Comparison of ENCODE assay signal across 14 cellular contexts in the genomic region with DNA sequence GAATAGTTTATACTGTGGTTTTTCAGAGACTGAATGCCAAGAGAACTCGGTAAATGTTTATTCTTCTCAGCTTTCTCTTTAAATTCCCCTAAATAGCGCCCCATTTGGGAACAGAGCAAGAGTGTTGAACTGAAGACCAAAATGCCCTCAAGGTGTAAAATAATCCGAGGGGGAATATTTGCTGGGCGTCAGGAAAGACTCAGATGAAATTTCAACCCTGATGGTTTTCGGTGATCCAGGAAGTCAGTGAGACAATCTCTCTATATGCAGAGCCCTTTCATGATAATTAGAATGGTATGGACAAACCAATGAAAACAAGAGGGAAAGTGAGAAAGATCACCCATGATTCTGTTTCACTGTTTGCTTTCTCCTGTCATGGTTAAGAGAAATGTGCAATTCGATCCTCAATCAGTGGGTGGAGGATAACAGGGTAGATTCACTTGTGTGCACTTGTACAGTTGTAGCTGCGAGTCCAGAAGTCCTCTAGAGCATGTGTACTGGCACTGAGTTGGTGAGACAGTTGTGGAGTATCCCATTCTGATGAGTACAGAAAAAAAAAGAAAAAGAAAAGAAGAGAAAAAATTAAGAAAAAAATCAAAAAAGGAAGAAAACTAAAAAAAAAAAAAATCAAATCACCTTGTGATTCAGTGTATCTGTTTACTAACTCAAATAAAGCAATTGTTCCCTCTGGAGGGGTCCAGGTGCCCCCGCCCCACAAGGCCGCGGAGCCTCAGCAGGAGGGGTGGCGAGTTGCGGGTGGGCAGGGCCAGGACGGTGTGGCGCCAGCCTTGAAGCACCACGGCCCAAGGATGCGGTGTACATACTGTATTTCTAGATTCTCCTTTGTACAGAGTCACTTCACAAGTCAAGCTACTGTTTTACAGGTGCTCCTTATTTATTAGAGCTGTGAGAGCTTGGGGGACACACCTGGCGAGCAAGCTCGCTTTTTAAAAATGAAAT.
DNase-seq lines count a peak whose midpoint lies in the region; ATAC-seq and TF ChIP-seq lines count a peak whose summit lies in the region.
"Had no signal": no experiment of that assay in that cellular context is flagged by ENCODE, and none has a peak within 500 bp of the region (broad histone marks: within the 10 kb centered on the region; RNA-seq: fewer than 3 reads in every experiment).

No MANE protein-coding gene starts in this region.

- no peak for TF ChIP-seq CTCF in SK-N-SH (IDR thresholded peaks at IDR 0.05)
- TF ChIP-seq CTCF in activated B cell treated with CpG ODN at 0.5 μM for 24 hours (IDR thresholded peaks at IDR 0.05), result no peak
- TF ChIP-seq CTCF in progenitor cell of endocrine pancreas (IDR thresholded peaks at IDR 0.05; ENCODE audit: unreplicated experiment), result no peak

- H3K9me2 ChIP-seq in SK-N-SH, result no peaks in the 10 kb centered on the region

- TF ChIP-seq RAD21 in SK-N-SH (IDR thresholded peaks at IDR 0.05; ENCODE audit: low read length), result no peak

- H3F3A ChIP-seq in SK-N-SH (replicated peaks; ENCODE audit: insufficient read depth), result no peaks in the 10 kb centered on the region

- intact Hi-C loops in activated B cell treated with CpG ODN at 0.5 μM for 24 hours (cut with micrococcal nuclease), result loop anchor here (1.0 to 10.0 kb wide), 9 partner anchors 10 to 632 kb away; a partner anchor contains a TSS

- no peak overlapping the region for H3K9ac ChIP-seq in SK-N-SH

- H3K36me3 Mint-ChIP-seq in activated B cell treated with CpG ODN at 0.5 μM for 24 hours (ENCODE audit: low read depth) (no peaks in the 10 kb centered on the region), progenitor cell of endocrine pancreas (ENCODE audit: insufficient read depth) (peaks cover 6% of the 10 kb centered on the region)

- H3K4me2 ChIP-seq in SK-N-SH, result no peak overlapping the region
- H3K4me2 ChIP-seq: A549 had no signal

- no peaks in the 10 kb centered on the region for H3K27me3 ChIP-seq in SK-N-SH (ENCODE audit: insufficient read depth)
- H3K27me3 ChIP-seq: tibial artery had no signal

- H3K9me3 ChIP-seq in SK-N-SH, result no peaks in the 10 kb centered on the region
- H3K9me3 ChIP-seq: A549, HAP-1, tibial artery had no signal

- H3K79me2 ChIP-seq in SK-N-SH (ENCODE audit: insufficient read depth), result no peaks in the 10 kb centered on the region

- H4K20me1 ChIP-seq in SK-N-SH (ENCODE audit: insufficient read depth), result no peaks in the 10 kb centered on the region

- no peak overlapping the region for H3K4me3 ChIP-seq in SK-N-SH (ENCODE audit: low read depth in 2 of 2, low read length in 1 of 2)
- H3K4me3 ChIP-seq: A549, HAP-1, tibial artery had no signal

- peaks cover 0 to 47% of the 10 kb centered on the region in 2 experiments; a peak in 2 of 4 replicates for H3K4me1 ChIP-seq in SK-N-SH (ENCODE audit: control insufficient read depth in 1 of 2, insufficient read depth in 2 of 2, low read depth in 1 of 2, low read length in 1 of 2)
- H3K4me1 ChIP-seq: A549, tibial artery had no signal

- no peak for TF ChIP-seq EP300 in SK-N-SH (IDR thresholded peaks at IDR 0.05; ENCODE audit: borderline replicate concordance in 1 of 2, low read depth in 1 of 2, low read length in 1 of 2)

- WGBS in SK-N-SH (ENCODE audit: low lambda C conversion rate), result 90% methylated on average over 18 of the region's 18 CpGs

- H3K4me3 Mint-ChIP-seq in activated B cell treated with CpG ODN at 0.5 μM for 24 hours (peak overlapping the region; percentile 82), progenitor cell of endocrine pancreas (ENCODE audit: low read depth) (no peak overlapping the region)

- POLR2A ChIA-PET in SK-N-SH (lab: Yijun Ruan, JAX) (interaction anchor here (0.7 kb wide), 1 partner anchor 10 kb away, joined by 3 read pairs; no protein-coding TSS in a partner anchor), activated B cell treated with CpG ODN at 0.5 μM for 24 hours (lab: Charles Lee) (interaction anchor here (0.7 to 5.9 kb wide), 5 partner anchors 10 to 602 kb away, joined by 3 to 59 read pairs (median 6); a partner anchor contains a TSS)

- H3K27ac Mint-ChIP-seq in activated B cell treated with CpG ODN at 0.5 μM for 24 hours, result peak overlapping the region; percentile 96
- H3K27ac Mint-ChIP-seq in progenitor cell of endocrine pancreas, result peak overlapping the region; percentile 94

- CTCF ChIA-PET in SK-N-SH (lab: Yijun Ruan, JAX) (interaction anchor here (1.0 to 1.6 kb wide), 5 partner anchors 15 to 366 kb away, joined by 3 to 6 read pairs (median 3); no protein-coding TSS in a partner anchor), activated B cell treated with CpG ODN at 0.5 μM for 24 hours (lab: Charles Lee) (interaction anchor here (0.7 to 2.6 kb wide), 3 partner anchors 11 to 200 kb away, joined by 3 to 22 read pairs (median 6); a partner anchor contains a TSS)

- H3K27me3 Mint-ChIP-seq in activated B cell treated with CpG ODN at 0.5 μM for 24 hours (no peaks in the 10 kb centered on the region), progenitor cell of endocrine pancreas (no peaks in the 10 kb centered on the region)

- H2AFZ ChIP-seq in SK-N-SH (ENCODE audit: low read depth), result no peak overlapping the region

- H3K27ac ChIP-seq in SK-N-SH (ENCODE audit: low read depth in 2 of 2, low read length in 1 of 2), result peak overlapping the region in 1 of 2 experiments; percentile 78; a peak in 2 of 4 replicates
- H3K27ac ChIP-seq: A549, tibial artery had no signal

- no peak for DNase-seq in SK-N-SH
- DNase-seq in NCI-H2081 treated with DMSO at 0.1 percent for 48 hours (lab: John Stamatoyannopoulos, UW), result peak; percentile 68
- DNase-seq in activated B cell treated with CpG ODN at 0.5 μM for 24 hours, result no peak
- no peak for DNase-seq in progenitor cell of endocrine pancreas (ENCODE audit: low spot score, unreplicated experiment)
- DNase-seq in left lobe of liver (ENCODE audit: low spot score), result no peak
- no peak for DNase-seq in mucosa of gallbladder (ENCODE audit: low spot score)
- DNase-seq: activated gamma-delta T cell treated with Interleukin-2 at 50 U/mL for 16 hours, left ventricle myocardium superior, SW 1271, tibial artery had no signal

- no peak for ATAC-seq in SK-N-SH treated with all-trans-retinoic acid at 6 μM for 48 hours
- ATAC-seq in activated B cell treated with CpG ODN at 0.5 μM for 24 hours (ENCODE audit: low read depth), result no peak
- ATAC-seq in left lobe of liver, result no peak
- no peak for ATAC-seq in GM18861 (IDR thresholded peaks at IDR 0.05; ENCODE audit: unreplicated experiment)
- ATAC-seq: A549 had no signal

- no peaks in the 10 kb centered on the region for H3K36me3 ChIP-seq in SK-N-SH (replicated peaks in 1 of 2; ENCODE audit: control insufficient read depth in 1 of 2, insufficient read depth in 2 of 2, low read length in 1 of 2)

- H3K9me3 Mint-ChIP-seq in activated B cell treated with CpG ODN at 0.5 μM for 24 hours (no peaks in the 10 kb centered on the region), progenitor cell of endocrine pancreas (ENCODE audit: low read depth) (peaks cover 4% of the 10 kb centered on the region)

- H3K4me1 Mint-ChIP-seq in activated B cell treated with CpG ODN at 0.5 μM for 24 hours, result peaks cover 63% of the 10 kb centered on the region
- H3K4me1 Mint-ChIP-seq in progenitor cell of endocrine pancreas (ENCODE audit: low read depth), result peaks cover 38% of the 10 kb centered on the region

TF ChIP-seq in SK-N-SH, 30 proteins besides CTCF, POLR2A, EP300 and RAD21:
- TF ChIP-seq MXI1 (IDR thresholded peaks at IDR 0.05; ENCODE audit: low read depth, low read length), result 0 out of 2 replicates have a peak, but pooled peaks have one; percentile 31
- TF ChIP-seq JUND (IDR thresholded peaks at IDR 0.05), result no peak

TF ChIP-seq in SK-N-SH treated with all-trans-retinoic acid at 6 μM for 48 hours, 23 proteins besides CTCF, POLR2A, EP300 and RAD21:
- TF ChIP-seq, protein P1, sequence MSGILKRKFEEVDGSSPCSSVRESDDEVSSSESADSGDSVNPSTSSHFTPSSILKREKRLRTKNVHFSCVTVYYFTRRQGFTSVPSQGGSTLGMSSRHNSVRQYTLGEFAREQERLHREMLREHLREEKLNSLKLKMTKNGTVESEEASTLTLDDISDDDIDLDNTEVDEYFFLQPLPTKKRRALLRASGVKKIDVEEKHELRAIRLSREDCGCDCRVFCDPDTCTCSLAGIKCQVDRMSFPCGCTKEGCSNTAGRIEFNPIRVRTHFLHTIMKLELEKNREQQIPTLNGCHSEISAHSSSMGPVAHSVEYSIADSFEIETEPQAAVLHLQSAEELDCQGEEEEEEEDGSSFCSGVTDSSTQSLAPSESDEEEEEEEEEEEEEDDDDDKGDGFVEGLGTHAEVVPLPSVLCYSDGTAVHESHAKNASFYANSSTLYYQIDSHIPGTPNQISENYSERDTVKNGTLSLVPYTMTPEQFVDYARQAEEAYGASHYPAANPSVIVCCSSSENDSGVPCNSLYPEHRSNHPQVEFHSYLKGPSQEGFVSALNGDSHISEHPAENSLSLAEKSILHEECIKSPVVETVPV (CRISPR knock-in tag; IDR thresholded peaks at IDR 0.05), result no peak
- no peak for TF ChIP-seq ZNF8 (CRISPR knock-in tag; IDR thresholded peaks at IDR 0.05)
